In genomic region chr2:208033701-208034502, GRCh38 we compare ENCODE assay signal across 8 cellular contexts. TPM values are rescaled to one million over a fixed set of nuclear protein-coding genes. Genes with fewer than 3 reads are reported as not detected.
A peak's percentile ranks its signal among the peaks of the same experiment; 100 is the strongest.
DNase-seq lines count a peak whose midpoint lies in the region; ATAC-seq lines count a peak whose summit lies in the region.

No MANE protein-coding gene starts in this region.

- no peaks in the 10 kb centered on the region for H3K27me3 Mint-ChIP-seq in activated naive CD8-positive, alpha-beta T cell treated with anti-CD3 and anti-CD28 coated beads for 36 hours

- DNase-seq in COR-L47 (lab: John Stamatoyannopoulos, UW) (peak; percentile 37), NCI-H748 treated with DMSO at 0.1 percent for 48 hours (lab: John Stamatoyannopoulos, UW) (peak; percentile 44), left colon (peak; percentile 72 to 76), Kasumi-1 (lab: John Stamatoyannopoulos, UW) (no peak), SIG-M5 (lab: John Stamatoyannopoulos, UW) (no peak)
- DNase-seq in activated naive CD8-positive, alpha-beta T cell treated with anti-CD3 and anti-CD28 coated beads for 36 hours, result peak; percentile 38

- H3K9me3 Mint-ChIP-seq in activated naive CD8-positive, alpha-beta T cell treated with anti-CD3 and anti-CD28 coated beads for 36 hours, result no peaks in the 10 kb centered on the region

- intact Hi-C loops in left colon (cut with DNase I, micrococcal nuclease), result loop anchor here (10.0 kb wide), 1 partner anchor 289 kb away; no protein-coding TSS in a partner anchor

- no peaks in the 10 kb centered on the region for H3K36me3 Mint-ChIP-seq in activated naive CD8-positive, alpha-beta T cell treated with anti-CD3 and anti-CD28 coated beads for 36 hours

- H3K4me1 Mint-ChIP-seq in activated naive CD8-positive, alpha-beta T cell treated with anti-CD3 and anti-CD28 coated beads for 36 hours, result peaks cover 4% of the 10 kb centered on the region

- ATAC-seq in GM18858 (IDR thresholded peaks at IDR 0.05; ENCODE audit: unreplicated experiment) (peak; percentile 77), HG02870 (IDR thresholded peaks at IDR 0.05; ENCODE audit: unreplicated experiment) (peak; percentile 96), left colon (peak; percentile 98)

- H3K27ac Mint-ChIP-seq in activated naive CD8-positive, alpha-beta T cell treated with anti-CD3 and anti-CD28 coated beads for 36 hours, result no peak overlapping the region

- H3K4me3 Mint-ChIP-seq in activated naive CD8-positive, alpha-beta T cell treated with anti-CD3 and anti-CD28 coated beads for 36 hours, result no peak overlapping the region

RNA-seq across cellular contexts. Expression of gene PLEKHM3, which starts 8.6 kb away (rescaled TPM):
- 1 to 10 TPM; 4.5 to 4.8 TPM for total RNA-seq in activated naive CD8-positive, alpha-beta T cell treated with anti-CD3 and anti-CD28 coated beads for 36 hours
- total RNA-seq in left colon, result 10 to 100 TPM in 1 of 2 donors, 1 to 10 TPM in 1; 9.8 to 10.4 TPM

Comparison
In these comparisons a context has a peak if more than half of its experiments do, and no peak if none do; other contexts are left out.
1. DNase-seq: peak in COR-L47 (single experiment), NCI-H748 treated with DMSO at 0.1 percent for 48 hours (single experiment), activated naive CD8-positive, alpha-beta T cell treated with anti-CD3 and anti-CD28 coated beads for 36 hours (single experiment) and left colon (2 of 2); none in Kasumi-1 (0 of 2) and SIG-M5 (single experiment).
2. Peak in every context shown above with its lines, with median percentiles within 50 percentile points of each other: ATAC-seq.